In genomic region chr10:22629126-22629525, GRCh38 we compare ENCODE assay signal across 16 cellular contexts.
DNase-seq lines count a peak whose midpoint lies in the region; ATAC-seq, FAIRE-seq and TF ChIP-seq lines count a peak whose summit lies in the region.
"Had no signal": no experiment of that assay in that cellular context is flagged by ENCODE, and none has a peak within 500 bp of the region (broad histone marks: within the 10 kb centered on the region; RNA-seq: fewer than 3 reads in every experiment).

No MANE protein-coding gene starts in this region.

- H4K20me1 ChIP-seq in GM12878 (ENCODE audit: control insufficient read depth, insufficient read depth): no peaks in the 10 kb centered on the region

- TF ChIP-seq POLR2A in GM12878 (IDR thresholded peaks at IDR 0.05; ENCODE audit: low read depth, low read length): no peak

- peak overlapping the region; percentile 50 for H3K4me3 Mint-ChIP-seq in activated CD4-positive, alpha-beta T cell treated with anti-CD3 and anti-CD28 coated beads, Interleukin-2, amount 10 ng/mL, durations not matched to agents 24 days and 14 days
- H3K4me3 Mint-ChIP-seq in stimulated activated effector memory CD8-positive, alpha-beta T cell treated with anti-CD3 and anti-CD28 coated beads, Interleukin-12 subunit alpha, Interleukin-12 subunit beta, amount 100 ng/mL, for 72 hours: peak overlapping the region; percentile 67

- H3K9ac ChIP-seq in GM12878 (ENCODE audit: control insufficient read depth, insufficient read depth, low read length): no peak overlapping the region; the same call in 1 of the 2 replicates

- SMC1A ChIA-PET in GM12878 (lab: Charles Lee; ENCODE audit: uncharacterized antibody, unreplicated experiment): interaction anchor here (1.0 to 8.8 kb wide), 14 partner anchors 14 to 84 kb away, joined by 3 to 172 read pairs (median 12); no protein-coding TSS in a partner anchor

- H3K9me3 Mint-ChIP-seq in activated CD4-positive, alpha-beta T cell treated with anti-CD3 and anti-CD28 coated beads, Interleukin-2, amount 10 ng/mL, durations not matched to agents 24 days and 14 days: no peaks in the 10 kb centered on the region
- H3K9me3 Mint-ChIP-seq in stimulated activated effector memory CD8-positive, alpha-beta T cell treated with anti-CD3 and anti-CD28 coated beads, Interleukin-12 subunit alpha, Interleukin-12 subunit beta, amount 100 ng/mL, for 72 hours: no peaks in the 10 kb centered on the region

- H3K36me3 Mint-ChIP-seq in activated CD4-positive, alpha-beta T cell treated with anti-CD3 and anti-CD28 coated beads, Interleukin-2, amount 10 ng/mL, durations not matched to agents 24 days and 14 days (ENCODE audit: low read depth): peaks cover 7% of the 10 kb centered on the region
- H3K36me3 Mint-ChIP-seq in stimulated activated effector memory CD8-positive, alpha-beta T cell treated with anti-CD3 and anti-CD28 coated beads, Interleukin-12 subunit alpha, Interleukin-12 subunit beta, amount 100 ng/mL, for 72 hours: peaks cover 18% of the 10 kb centered on the region

- no peak for TF ChIP-seq CTCF in GM12878 (IDR thresholded peaks at IDR 0.05 in 2 of 3, conservative IDR thresholded peaks at IDR 0.05 in 1 of 3; ENCODE audit: control insufficient read depth in 2 of 3, extremely low read depth in 1 of 3, insufficient read depth in 1 of 3, low read depth in 3 of 3, low read length in 3 of 3)

- H3K4me3 ChIP-seq in GM12878: peak overlapping the region; percentile 24; the same call in 1 of the 2 replicates
- H3K4me3 ChIP-seq: lung had no signal

- peaks cover 78% of the 10 kb centered on the region for H3K4me1 Mint-ChIP-seq in activated CD4-positive, alpha-beta T cell treated with anti-CD3 and anti-CD28 coated beads, Interleukin-2, amount 10 ng/mL, durations not matched to agents 24 days and 14 days
- peaks cover 87% of the 10 kb centered on the region for H3K4me1 Mint-ChIP-seq in stimulated activated effector memory CD8-positive, alpha-beta T cell treated with anti-CD3 and anti-CD28 coated beads, Interleukin-12 subunit alpha, Interleukin-12 subunit beta, amount 100 ng/mL, for 72 hours

- DNase-seq in activated CD4-positive, alpha-beta T cell treated with anti-CD3 and anti-CD28 coated beads, Interleukin-2, amount 10 ng/mL, durations not matched to agents 24 days and 14 days: no peak
- no peak for DNase-seq in activated CD4-positive, alpha-beta T cell treated with anti-CD3 and anti-CD28 coated beads for 1 hour
- peak; percentile 34 for DNase-seq in M059J (ENCODE audit: low read depth)
- DNase-seq in GM12878 (ENCODE audit: low read depth, low spot score): no peak
- DNase-seq in stimulated activated effector memory CD8-positive, alpha-beta T cell treated with anti-CD3 and anti-CD28 coated beads, Interleukin-12 subunit alpha, Interleukin-12 subunit beta, amount 100 ng/mL, for 72 hours (ENCODE audit: low spot score in 2 of 2): no peak
- no peak for DNase-seq in COR-L47 (lab: John Stamatoyannopoulos, UW)
- DNase-seq in HK-2 (ENCODE audit: unreplicated experiment): no peak
- DNase-seq: activated CD4-positive, CD25-positive, alpha-beta regulatory T cell treated with anti-CD3 and anti-CD28 coated beads, Interleukin-2, amount 50 U/mL, for 72 hours; amygdala; NCI-H1092; NCI-H510A treated with DMSO at 0.1 percent for 48 hours; SHP77; stimulated activated CD4-positive, alpha-beta T cell treated with anti-CD3 and anti-CD28 coated beads, Interleukin-4, amount 100 ng/mL, for 4 hours had no signal

- TF ChIP-seq EP300 in GM12878 (IDR thresholded peaks at IDR 0.05; ENCODE audit: borderline replicate concordance in 1 of 2, control insufficient read depth in 1 of 2, low read depth in 2 of 2, low read length in 2 of 2): no peak

- TF ChIP-seq RAD21 in GM12878 (IDR thresholded peaks at IDR 0.05; ENCODE audit: insufficient read depth, low read depth, low read length): no peak

- H3K36me3 ChIP-seq in GM12878 (ENCODE audit: control insufficient read depth in 2 of 2, insufficient read depth in 2 of 2, low read length in 1 of 2): no peaks in the 10 kb centered on the region; a peak in 1 of 4 replicates

- POLR2A ChIA-PET in GM12878 (lab: Charles Lee): interaction anchor here (0.9 to 6.5 kb wide), 16 partner anchors 11 to 81 kb away, joined by 3 to 82 read pairs (median 6); no protein-coding TSS in a partner anchor

- H3K27ac Mint-ChIP-seq in activated CD4-positive, alpha-beta T cell treated with anti-CD3 and anti-CD28 coated beads, Interleukin-2, amount 10 ng/mL, durations not matched to agents 24 days and 14 days: peak overlapping the region; percentile 86
- peak overlapping the region; percentile 93 for H3K27ac Mint-ChIP-seq in stimulated activated effector memory CD8-positive, alpha-beta T cell treated with anti-CD3 and anti-CD28 coated beads, Interleukin-12 subunit alpha, Interleukin-12 subunit beta, amount 100 ng/mL, for 72 hours

- RAD21 ChIA-PET in GM12878 (lab: Charles Lee; ENCODE audit: unreplicated experiment): interaction anchor here (0.6 to 8.8 kb wide), 14 partner anchors 11 to 97 kb away, joined by 3 to 99 read pairs (median 14); no protein-coding TSS in a partner anchor

- ATAC-seq in GM12878 (peak; percentile 37), HG03095 (IDR thresholded peaks at IDR 0.05; ENCODE audit: unreplicated experiment) (no peak)
- no peak for ATAC-seq in stimulated activated effector memory CD8-positive, alpha-beta T cell treated with anti-CD3 and anti-CD28 coated beads, Interleukin-12 subunit alpha, Interleukin-12 subunit beta, amount 100 ng/mL, for 72 hours

- H3K4me1 ChIP-seq in GM12878 (ENCODE audit: control insufficient read depth, insufficient read depth, low read length): peaks cover 39% of the 10 kb centered on the region

- H3K79me2 ChIP-seq in GM12878 (ENCODE audit: control insufficient read depth, insufficient read depth, low read length): peaks cover 95% of the 10 kb centered on the region

- H3K27me3 Mint-ChIP-seq in activated CD4-positive, alpha-beta T cell treated with anti-CD3 and anti-CD28 coated beads, Interleukin-2, amount 10 ng/mL, durations not matched to agents 24 days and 14 days: no peaks in the 10 kb centered on the region

- H2AFZ ChIP-seq in GM12878 (ENCODE audit: control insufficient read depth, low read depth, low read length): no peak overlapping the region

- H3K4me2 ChIP-seq in GM12878 (ENCODE audit: control insufficient read depth, insufficient read depth): peak overlapping the region; percentile 77

- no peaks in the 10 kb centered on the region for H3K9me3 ChIP-seq in GM12878 (replicated peaks; ENCODE audit: control insufficient read depth, insufficient read depth, low read length)

- FAIRE-seq in GM12878 (lab: Jason Lieb, UNC): peak; percentile 56
- FAIRE-seq: A204.1 had no signal

- 0% methylated on average over 2 of the region's 2 CpGs for WGBS in GM12878 (ENCODE audit: insufficient coverage, insufficient replicate concordance, low lambda C conversion rate, missing lambda C conversion rate)

- CTCF ChIA-PET in GM12878 (lab: Yijun Ruan, JAX): interaction anchor here (1.0 to 6.8 kb wide), 7 partner anchors 11 to 84 kb away, joined by 3 to 72 read pairs (median 7); no protein-coding TSS in a partner anchor

- peak overlapping the region; percentile 89 for H3K27ac ChIP-seq in GM12878 (ENCODE audit: control insufficient read depth, insufficient read depth)

- in situ Hi-C loops in GM12878 (cut with MboI): no loop called here

- BruUV-seq in GM12878 (replicated peaks; lab: Mats Ljungman, UMichigan): no TSS peak

- H3K27me3 ChIP-seq in GM12878 (replicated peaks in 1 of 2; ENCODE audit: control insufficient read depth in 2 of 2, insufficient read depth in 2 of 2, low read length in 1 of 2): no peaks in the 10 kb centered on the region

- intact Hi-C loops in activated CD4-positive, alpha-beta T cell treated with anti-CD3 and anti-CD28 coated beads, Interleukin-2, amount 10 ng/mL, durations not matched to agents 24 days and 14 days (cut with micrococcal nuclease): no loop called here
- intact Hi-C loops in GM12878 (cut with micrococcal nuclease; ENCODE audit: unreplicated experiment): no loop called here

TF ChIP-seq in GM12878, 131 proteins besides CTCF, POLR2A, EP300 and RAD21 (continues in another document):
- no peak for TF ChIP-seq ASH2L (IDR thresholded peaks at IDR 0.05; ENCODE audit: borderline replicate concordance, low read depth)
- TF ChIP-seq TCF7 (IDR thresholded peaks at IDR 0.05; ENCODE audit: borderline replicate concordance): peak; percentile 80
- no peak for TF ChIP-seq CUX1 (IDR thresholded peaks at IDR 0.05; ENCODE audit: insufficient replicate concordance, low read depth, low read length)
- TF ChIP-seq EED (IDR thresholded peaks at IDR 0.05; ENCODE audit: low read depth): no peak
